8 cellular contexts compared by ENCODE assay signal in genomic region chr1:161132410-161133219, GRCh38. TPM values are rescaled to one million over a fixed set of nuclear protein-coding genes. Genes with fewer than 3 reads are reported as not detected.
A peak's percentile ranks its signal among the peaks of the same experiment; 100 is the strongest.
DNase-seq lines count a peak whose midpoint lies in the region; ATAC-seq and TF ChIP-seq lines count a peak whose summit lies in the region.

Gene DEDD (minus strand): TSS chr1:161132667. CDS start chr1:161124462, 8,205 bp downstream.

- ATAC-seq in activated T-helper 17 cell treated with anti-CD3 and anti-CD28 coated beads, Interleukin-2, amount 50 U/mL, for 72 hours (replicated peaks): peak; percentile 97
- ATAC-seq in natural killer cell: peak; percentile 92 to 97 (median 95)
- peak; percentile 97 for ATAC-seq in stimulated activated naive CD8-positive, alpha-beta T cell treated with anti-CD3 and anti-CD28 coated beads, Interleukin-15, Interleukin-2, amounts not matched to agents 100 U/mL and 50 U/mL, for 24 hours

- DNase-seq in EL (peak; percentile 98), GOT3 (lab: John Stamatoyannopoulos, UW) (peak; percentile 81), LNCaP clone FGC (ENCODE audit: low read depth) (peak; percentile 97), RWPE1 (ENCODE audit: low spot score) (peak; percentile 89), fibroblast of mammary gland (ENCODE audit: low read depth) (peak; percentile 95), natural killer cell (peak; percentile 81)
- peak; percentile 89 for DNase-seq in stimulated activated naive CD8-positive, alpha-beta T cell treated with anti-CD3 and anti-CD28 coated beads, Interleukin-15, Interleukin-2, amounts not matched to agents 100 U/mL and 50 U/mL, for 24 hours

- peaks cover 52% of the 10 kb centered on the region for H3K36me3 Mint-ChIP-seq in activated T-helper 17 cell treated with anti-CD3 and anti-CD28 coated beads, Interleukin-2, amount 50 U/mL, for 72 hours (ENCODE audit: low read depth)
- no peaks in the 10 kb centered on the region for H3K36me3 Mint-ChIP-seq in natural killer cell

- H3K27ac ChIP-seq in RWPE1: peak within 1 kb of the TSS; percentile 98

- TF ChIP-seq CTCF in LNCaP clone FGC (IDR thresholded peaks at IDR 0.05; ENCODE audit: control insufficient read depth, extremely low read depth, insufficient read depth): peak; percentile 28
- no peak for TF ChIP-seq CTCF in RWPE1 (conservative IDR thresholded peaks at IDR 0.05; ENCODE audit: low read depth)
- TF ChIP-seq CTCF in fibroblast of mammary gland (conservative IDR thresholded peaks at IDR 0.05; ENCODE audit: control insufficient read depth, insufficient read depth, low read depth, low read length): no peak
- no peak for TF ChIP-seq CTCF in natural killer cell (IDR thresholded peaks at IDR 0.05)

- no peak within 1 kb of the TSS for H3K4me3 Mint-ChIP-seq in activated T-helper 17 cell treated with anti-CD3 and anti-CD28 coated beads, Interleukin-2, amount 50 U/mL, for 72 hours
- H3K4me3 Mint-ChIP-seq in natural killer cell: no peak within 1 kb of the TSS

- CTCF ChIA-PET in RWPE1 (lab: Yijun Ruan, JAX): no interaction called here

- no peaks in the 10 kb centered on the region for H3K27me3 Mint-ChIP-seq in activated T-helper 17 cell treated with anti-CD3 and anti-CD28 coated beads, Interleukin-2, amount 50 U/mL, for 72 hours
- H3K27me3 Mint-ChIP-seq in natural killer cell (ENCODE audit: low read depth in 2 of 2): no peaks in the 10 kb centered on the region

- H3K9me3 Mint-ChIP-seq in activated T-helper 17 cell treated with anti-CD3 and anti-CD28 coated beads, Interleukin-2, amount 50 U/mL, for 72 hours: no peaks in the 10 kb centered on the region
- H3K9me3 Mint-ChIP-seq in natural killer cell: no peaks in the 10 kb centered on the region

- H3K27ac Mint-ChIP-seq in activated T-helper 17 cell treated with anti-CD3 and anti-CD28 coated beads, Interleukin-2, amount 50 U/mL, for 72 hours: no peak within 1 kb of the TSS
- H3K27ac Mint-ChIP-seq in natural killer cell: no peak within 1 kb of the TSS

- peaks cover 20% of the 10 kb centered on the region for H3K4me1 Mint-ChIP-seq in activated T-helper 17 cell treated with anti-CD3 and anti-CD28 coated beads, Interleukin-2, amount 50 U/mL, for 72 hours
- H3K4me1 Mint-ChIP-seq in natural killer cell: peaks cover 21 to 43% of the 10 kb centered on the region in 2 donors

- intact Hi-C loops in natural killer cell (cut with micrococcal nuclease): loop anchor here (1.0 kb wide), 3 partner anchors 15 to 34 kb away; partner anchors contain the start of genes PPOX and UFC1

- POLR2A ChIA-PET in RWPE1 (lab: Yijun Ruan, JAX; ENCODE audit: low non-redundant PET): interaction anchor here (0.6 kb wide), 2 partner anchors 11 to 112 kb away, joined by 3 to 6 read pairs; no protein-coding TSS in a partner anchor

- H3K4me3 ChIP-seq in LNCaP clone FGC (ENCODE audit: low read depth, low read length) (peak within 1 kb of the TSS; percentile 71), fibroblast of mammary gland (ENCODE audit: control insufficient read depth, low read depth, low read length) (peak within 1 kb of the TSS; percentile 98)

RNA-seq across cellular contexts. Expression of gene DEDD, which starts in this region (rescaled TPM):
- 10 to 100 TPM; 39.9 to 41.3 TPM for total RNA-seq in activated T-helper 17 cell treated with anti-CD3 and anti-CD28 coated beads, Interleukin-2, amount 50 U/mL, for 72 hours
- 10 to 100 TPM; 40.6 to 44.0 (median 43.0) TPM for total RNA-seq in natural killer cell

Comparison
In these comparisons a context has a peak if more than half of its experiments do, and no peak if none do; other contexts are left out.
1. Peak in every context shown above with its lines: DNase-seq, ATAC-seq, H3K4me3 ChIP-seq and H3K27ac ChIP-seq.